ENCODE assay signal across 28 cellular contexts in genomic region chr6:118945217-118945616, GRCh38.
"Had no signal": no experiment of that assay in that cellular context is flagged by ENCODE, and none has a peak within 500 bp of the region (broad histone marks: within the 10 kb centered on the region; RNA-seq: fewer than 3 reads in every experiment).

No MANE protein-coding gene starts in this region.

- H3K79me2 ChIP-seq: hepatocyte had no signal

- FAIRE-seq: colon, endothelial cell of umbilical vein, frontal cortex had no signal

- H3K27me3 ChIP-seq: colonic mucosa, dorsolateral prefrontal cortex, esophagus muscularis mucosa, esophagus squamous epithelium, foreskin keratinocyte, gastrocnemius medialis, gastroesophageal sphincter, heart left ventricle, heart right ventricle, hepatocyte had no signal

- ATAC-seq: effector memory CD8-positive, alpha-beta T cell; esophagus mucosa; foreskin keratinocyte; gastrocnemius medialis; gastroesophageal sphincter; heart left ventricle; heart right ventricle had no signal

- H3K27ac Mint-ChIP-seq: dendritic cell treated with granulocyte-macrophage colony-stimulating factor and Interleukin-4, amounts not matched to agents 40 ng/mL and 50 ng/mL, for 4 days; effector memory CD8-positive, alpha-beta T cell had no signal

- DNase-seq: colonic mucosa; cortex of kidney; dermis blood vessel endothelial cell; dorsolateral prefrontal cortex; effector CD4-positive, alpha-beta T cell; effector CD8-positive, alpha-beta T cell; effector memory CD4-positive, alpha-beta T cell; effector memory CD8-positive, alpha-beta T cell; erythroblast; esophagus squamous epithelium; foreskin fibroblast; foreskin keratinocyte; foreskin melanocyte; gastrocnemius medialis; glutamatergic neuron; head of caudate nucleus; heart left ventricle; heart right ventricle had no signal

- H3K4me1 ChIP-seq: colonic mucosa, esophagus muscularis mucosa, foreskin keratinocyte, gastrocnemius medialis, gastroesophageal sphincter, heart left ventricle, heart right ventricle had no signal

- H3K9me3 ChIP-seq: colonic mucosa had no signal

- H3K4me2 ChIP-seq: hepatocyte had no signal

- H3K27ac ChIP-seq: colonic mucosa, coronary artery, dorsolateral prefrontal cortex, epithelial cell of prostate, esophagus muscularis mucosa, esophagus squamous epithelium, foreskin keratinocyte, gastrocnemius medialis, gastroesophageal sphincter, heart left ventricle, heart right ventricle, hepatocyte had no signal

- H3K27me3 Mint-ChIP-seq: dendritic cell treated with granulocyte-macrophage colony-stimulating factor and Interleukin-4, amounts not matched to agents 40 ng/mL and 50 ng/mL, for 4 days; effector memory CD8-positive, alpha-beta T cell had no signal

- H2AFZ ChIP-seq: hepatocyte had no signal

- H3K4me3 ChIP-seq: colonic mucosa, coronary artery, dorsolateral prefrontal cortex, esophagus muscularis mucosa, esophagus squamous epithelium, gastrocnemius medialis, gastroesophageal sphincter, heart left ventricle, heart right ventricle, hepatocyte had no signal

- H3K4me3 Mint-ChIP-seq: dendritic cell treated with granulocyte-macrophage colony-stimulating factor and Interleukin-4, amounts not matched to agents 40 ng/mL and 50 ng/mL, for 4 days; effector memory CD8-positive, alpha-beta T cell had no signal

- H3K36me3 ChIP-seq: colonic mucosa, esophagus muscularis mucosa, esophagus squamous epithelium, gastrocnemius medialis, gastroesophageal sphincter, heart left ventricle, heart right ventricle had no signal
